Comparison of ENCODE assay signal across 19 cellular contexts in genomic region chr3:151096697-151097096, GRCh38. TPM values are rescaled to one million over a fixed set of nuclear protein-coding genes. Genes with fewer than 3 reads are reported as not detected.
"Had no signal": no experiment of that assay in that cellular context is flagged by ENCODE, and none has a peak within 500 bp of the region (broad histone marks: within the 10 kb centered on the region; RNA-seq: fewer than 3 reads in every experiment).

No MANE protein-coding gene starts in this region.

- H3K36me3 ChIP-seq: left ventricle myocardium inferior, neutrophil, pancreas had no signal

- H3K27me3 ChIP-seq: dorsolateral prefrontal cortex, neutrophil, pancreas had no signal

- H3K9me3 ChIP-seq: left ventricle myocardium inferior, neutrophil, pancreas had no signal

- H3K4me1 ChIP-seq: left ventricle myocardium inferior, pancreas had no signal

- DNase-seq: activated CD4-positive, alpha-beta memory T cell treated with anti-CD3 and anti-CD28 coated beads for 36 hours; activated CD4-positive, alpha-beta T cell treated with anti-CD3 and anti-CD28 coated beads for 36 hours; activated gamma-delta T cell treated with Interleukin-2 at 50 U/mL for 16 hours; activated naive CD8-positive, alpha-beta T cell treated with anti-CD3 and anti-CD28 coated beads for 36 hours; activated T-cell treated with anti-CD3 and anti-CD28 coated beads for 4 hours; amniotic stem cell; dorsolateral prefrontal cortex; erythroblast; foreskin melanocyte; kidney; left ventricle myocardium inferior; mesenchymal stem cell; naive thymus-derived CD8-positive, alpha-beta T cell; pancreas; stimulated activated CD4-positive, alpha-beta T cell treated with anti-CD3 and anti-CD28 coated beads, Interleukin-4, amount 100 ng/mL, for 4 hours; stimulated activated naive B cell treated with anti-CD40 and anti-IgM and Interleukin-4, amounts not matched to agents 10 μg/mL and 1 μg/mL and 100 μg/mL, for 72 hours; SW 1271 had no signal

- H3K27ac ChIP-seq: left ventricle myocardium inferior, neutrophil, pancreas had no signal

- H3K4me3 ChIP-seq: dorsolateral prefrontal cortex, left ventricle myocardium inferior, pancreas had no signal

- ATAC-seq: activated CD4-positive, alpha-beta T cell treated with anti-CD3 and anti-CD28 coated beads for 36 hours; naive thymus-derived CD8-positive, alpha-beta T cell; pancreas; sciatic nerve; stimulated activated naive B cell treated with anti-CD40 and anti-IgM and Interleukin-4, amounts not matched to agents 10 μg/mL and 1 μg/mL and 100 μg/mL, for 72 hours had no signal

RNA-seq across cellular contexts. Expression of gene MED12L, which starts 11.2 kb away (rescaled TPM):
- polyA plus RNA-seq: naive thymus-derived CD8-positive, alpha-beta T cell had no signal
